ENCODE assay signal across 1 cellular context in the genomic region with DNA sequence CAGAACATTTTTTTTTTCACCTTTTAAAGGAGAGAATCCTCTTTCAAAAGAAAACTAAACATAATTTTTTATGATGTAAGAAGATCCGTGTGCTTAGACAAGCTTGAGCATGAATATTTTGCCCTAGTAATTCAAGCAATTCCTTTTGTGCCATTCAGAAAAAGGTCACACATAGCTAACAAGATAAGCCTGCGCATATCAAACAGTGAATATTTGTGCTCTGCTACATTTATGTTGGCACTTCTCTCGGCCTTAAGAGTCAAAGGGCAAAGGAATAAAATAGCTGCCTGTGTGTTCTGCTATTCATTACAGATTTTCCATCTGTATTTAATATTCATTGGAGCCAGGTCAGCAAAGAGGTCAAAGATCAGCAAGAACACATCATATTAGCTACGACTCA.
TF ChIP-seq lines count a peak whose summit lies in the region.

No MANE protein-coding gene starts in this region.

TF ChIP-seq in IMR-90, 13 proteins besides CTCF, POLR2A, EP300 and RAD21:
- TF ChIP-seq, protein P1, sequence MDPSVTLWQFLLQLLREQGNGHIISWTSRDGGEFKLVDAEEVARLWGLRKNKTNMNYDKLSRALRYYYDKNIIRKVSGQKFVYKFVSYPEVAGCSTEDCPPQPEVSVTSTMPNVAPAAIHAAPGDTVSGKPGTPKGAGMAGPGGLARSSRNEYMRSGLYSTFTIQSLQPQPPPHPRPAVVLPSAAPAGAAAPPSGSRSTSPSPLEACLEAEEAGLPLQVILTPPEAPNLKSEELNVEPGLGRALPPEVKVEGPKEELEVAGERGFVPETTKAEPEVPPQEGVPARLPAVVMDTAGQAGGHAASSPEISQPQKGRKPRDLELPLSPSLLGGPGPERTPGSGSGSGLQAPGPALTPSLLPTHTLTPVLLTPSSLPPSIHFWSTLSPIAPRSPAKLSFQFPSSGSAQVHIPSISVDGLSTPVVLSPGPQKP (IDR thresholded peaks at IDR 0.05; ENCODE audit: borderline replicate concordance, low read depth, low read length) = no peak
- TF ChIP-seq FOS (IDR thresholded peaks at IDR 0.05; ENCODE audit: low read depth, low read length) = no peak
- TF ChIP-seq, protein P2, sequence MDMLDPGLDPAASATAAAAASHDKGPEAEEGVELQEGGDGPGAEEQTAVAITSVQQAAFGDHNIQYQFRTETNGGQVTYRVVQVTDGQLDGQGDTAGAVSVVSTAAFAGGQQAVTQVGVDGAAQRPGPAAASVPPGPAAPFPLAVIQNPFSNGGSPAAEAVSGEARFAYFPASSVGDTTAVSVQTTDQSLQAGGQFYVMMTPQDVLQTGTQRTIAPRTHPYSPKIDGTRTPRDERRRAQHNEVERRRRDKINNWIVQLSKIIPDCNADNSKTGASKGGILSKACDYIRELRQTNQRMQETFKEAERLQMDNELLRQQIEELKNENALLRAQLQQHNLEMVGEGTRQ (IDR thresholded peaks at IDR 0.05; ENCODE audit: low read depth, low read length) = no peak
TF ChIP-seq in IMR-90: peak in this region for 0.
